ENCODE assay signal across 1 cellular context in the genomic region with DNA sequence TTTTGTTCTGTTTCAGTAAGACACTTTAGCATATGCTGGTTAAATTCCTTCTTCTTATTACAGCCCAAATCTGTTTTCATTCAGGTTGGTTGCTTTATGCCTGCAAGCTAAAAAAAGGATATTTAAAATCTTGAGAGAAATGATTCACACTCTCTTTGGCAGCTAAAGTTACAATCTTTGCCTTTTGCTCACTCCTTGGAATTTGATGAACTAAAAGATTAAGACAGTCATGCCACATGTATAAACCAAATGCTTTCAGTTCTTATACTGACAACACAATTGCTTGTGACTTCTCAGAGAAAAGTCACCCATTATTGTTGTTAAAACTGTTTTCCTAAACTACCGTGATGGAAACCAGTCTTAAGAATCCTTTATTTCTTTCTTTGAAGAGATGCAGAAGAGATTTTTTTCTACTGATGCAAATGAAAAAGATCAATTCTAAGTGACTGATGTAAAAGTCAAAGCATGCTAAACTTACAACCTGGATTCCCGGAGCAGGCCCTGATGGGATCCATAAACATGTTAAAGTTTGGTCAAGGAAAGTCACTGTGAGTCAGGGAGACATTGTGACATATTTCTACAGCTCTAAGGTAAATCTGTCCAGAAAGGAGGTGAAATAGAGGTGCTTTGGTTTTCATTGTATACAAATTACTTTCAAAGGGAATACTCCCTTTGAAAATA.
TF ChIP-seq lines count a peak whose summit lies in the region.

No MANE protein-coding gene starts in this region.

TF ChIP-seq in GM23338, 12 proteins besides CTCF, POLR2A, EP300 and RAD21 (continued from another document):
- TF ChIP-seq POLR2AphosphoS5 (IDR thresholded peaks at IDR 0.05; ENCODE audit: low read depth) (no peak), ZNF331 (CRISPR knock-in tag; IDR thresholded peaks at IDR 0.05; ENCODE audit: low read depth) (no peak), EZH2phosphoT487 (IDR thresholded peaks at IDR 0.05; ENCODE audit: unreplicated experiment) (no peak)
- TF ChIP-seq, protein P1, sequence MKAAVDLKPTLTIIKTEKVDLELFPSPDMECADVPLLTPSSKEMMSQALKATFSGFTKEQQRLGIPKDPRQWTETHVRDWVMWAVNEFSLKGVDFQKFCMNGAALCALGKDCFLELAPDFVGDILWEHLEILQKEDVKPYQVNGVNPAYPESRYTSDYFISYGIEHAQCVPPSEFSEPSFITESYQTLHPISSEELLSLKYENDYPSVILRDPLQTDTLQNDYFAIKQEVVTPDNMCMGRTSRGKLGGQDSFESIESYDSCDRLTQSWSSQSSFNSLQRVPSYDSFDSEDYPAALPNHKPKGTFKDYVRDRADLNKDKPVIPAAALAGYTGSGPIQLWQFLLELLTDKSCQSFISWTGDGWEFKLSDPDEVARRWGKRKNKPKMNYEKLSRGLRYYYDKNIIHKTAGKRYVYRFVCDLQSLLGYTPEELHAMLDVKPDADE (IDR thresholded peaks at IDR 0.05): no peak
